1 cellular context compared by ENCODE assay signal in the genomic region with DNA sequence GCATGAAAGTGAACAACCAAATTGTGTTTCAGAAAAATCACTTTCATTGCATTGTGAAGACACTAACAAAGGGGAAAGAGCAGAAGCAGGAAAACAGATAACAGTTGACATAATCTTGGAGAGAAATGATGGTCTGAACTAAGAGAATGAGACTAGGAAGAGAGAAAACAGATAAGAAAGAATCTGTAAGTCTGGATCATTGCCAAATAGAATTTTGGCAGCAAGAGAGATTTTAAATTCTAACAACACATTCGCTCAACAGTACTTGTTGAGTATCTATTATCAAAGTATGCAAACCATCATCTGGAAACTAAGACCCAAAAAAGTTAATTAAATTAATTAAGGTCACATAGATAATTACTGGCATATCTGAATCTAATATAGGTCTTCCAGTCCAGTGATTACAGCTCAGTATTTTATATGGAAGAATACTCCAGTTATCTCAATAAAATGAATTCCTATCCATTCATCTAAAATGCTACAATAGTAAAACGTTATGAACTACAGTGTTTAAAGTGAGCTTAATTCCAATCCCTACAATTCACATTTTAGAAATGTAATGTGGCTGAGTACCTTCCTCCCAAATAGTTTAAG.
TF ChIP-seq lines count a peak whose summit lies in the region.

No MANE protein-coding gene starts in this region.

TF ChIP-seq in SK-N-SH treated with all-trans-retinoic acid at 6 μM for 48 hours, 23 proteins besides CTCF, POLR2A, EP300 and RAD21 (continued from another document):
- TF ChIP-seq, protein P1, sequence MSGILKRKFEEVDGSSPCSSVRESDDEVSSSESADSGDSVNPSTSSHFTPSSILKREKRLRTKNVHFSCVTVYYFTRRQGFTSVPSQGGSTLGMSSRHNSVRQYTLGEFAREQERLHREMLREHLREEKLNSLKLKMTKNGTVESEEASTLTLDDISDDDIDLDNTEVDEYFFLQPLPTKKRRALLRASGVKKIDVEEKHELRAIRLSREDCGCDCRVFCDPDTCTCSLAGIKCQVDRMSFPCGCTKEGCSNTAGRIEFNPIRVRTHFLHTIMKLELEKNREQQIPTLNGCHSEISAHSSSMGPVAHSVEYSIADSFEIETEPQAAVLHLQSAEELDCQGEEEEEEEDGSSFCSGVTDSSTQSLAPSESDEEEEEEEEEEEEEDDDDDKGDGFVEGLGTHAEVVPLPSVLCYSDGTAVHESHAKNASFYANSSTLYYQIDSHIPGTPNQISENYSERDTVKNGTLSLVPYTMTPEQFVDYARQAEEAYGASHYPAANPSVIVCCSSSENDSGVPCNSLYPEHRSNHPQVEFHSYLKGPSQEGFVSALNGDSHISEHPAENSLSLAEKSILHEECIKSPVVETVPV (CRISPR knock-in tag; IDR thresholded peaks at IDR 0.05) = no peak; the same call in 1 of the 2 replicates
- TF ChIP-seq CSDC2 (CRISPR knock-in tag; IDR thresholded peaks at IDR 0.05) (no peak), ZNF565 (CRISPR knock-in tag; conservative IDR thresholded peaks at IDR 0.05; ENCODE audit: low read depth) (no peak), PPARA (CRISPR knock-in tag; IDR thresholded peaks at IDR 0.05; ENCODE audit: borderline replicate concordance) (no peak), ZNF70 (CRISPR knock-in tag; IDR thresholded peaks at IDR 0.05) (no peak), TOX (CRISPR knock-in tag; IDR thresholded peaks at IDR 0.05; ENCODE audit: borderline replicate concordance) (no peak), ZC3H10 (CRISPR knock-in tag; IDR thresholded peaks at IDR 0.05) (no peak), ESRRG (CRISPR knock-in tag; IDR thresholded peaks at IDR 0.05) (no peak), GLIS3 (CRISPR knock-in tag; IDR thresholded peaks at IDR 0.05) (no peak), RARB (CRISPR knock-in tag; IDR thresholded peaks at IDR 0.05) (no peak), ISL1 (CRISPR knock-in tag; IDR thresholded peaks at IDR 0.05) (peak; percentile 81), OSR1 (CRISPR knock-in tag; IDR thresholded peaks at IDR 0.05) (no peak), SNAI2 (CRISPR knock-in tag; IDR thresholded peaks at IDR 0.05) (peak; percentile 60; the same call in 1 of the 2 replicates)
- TF ChIP-seq, protein P2, sequence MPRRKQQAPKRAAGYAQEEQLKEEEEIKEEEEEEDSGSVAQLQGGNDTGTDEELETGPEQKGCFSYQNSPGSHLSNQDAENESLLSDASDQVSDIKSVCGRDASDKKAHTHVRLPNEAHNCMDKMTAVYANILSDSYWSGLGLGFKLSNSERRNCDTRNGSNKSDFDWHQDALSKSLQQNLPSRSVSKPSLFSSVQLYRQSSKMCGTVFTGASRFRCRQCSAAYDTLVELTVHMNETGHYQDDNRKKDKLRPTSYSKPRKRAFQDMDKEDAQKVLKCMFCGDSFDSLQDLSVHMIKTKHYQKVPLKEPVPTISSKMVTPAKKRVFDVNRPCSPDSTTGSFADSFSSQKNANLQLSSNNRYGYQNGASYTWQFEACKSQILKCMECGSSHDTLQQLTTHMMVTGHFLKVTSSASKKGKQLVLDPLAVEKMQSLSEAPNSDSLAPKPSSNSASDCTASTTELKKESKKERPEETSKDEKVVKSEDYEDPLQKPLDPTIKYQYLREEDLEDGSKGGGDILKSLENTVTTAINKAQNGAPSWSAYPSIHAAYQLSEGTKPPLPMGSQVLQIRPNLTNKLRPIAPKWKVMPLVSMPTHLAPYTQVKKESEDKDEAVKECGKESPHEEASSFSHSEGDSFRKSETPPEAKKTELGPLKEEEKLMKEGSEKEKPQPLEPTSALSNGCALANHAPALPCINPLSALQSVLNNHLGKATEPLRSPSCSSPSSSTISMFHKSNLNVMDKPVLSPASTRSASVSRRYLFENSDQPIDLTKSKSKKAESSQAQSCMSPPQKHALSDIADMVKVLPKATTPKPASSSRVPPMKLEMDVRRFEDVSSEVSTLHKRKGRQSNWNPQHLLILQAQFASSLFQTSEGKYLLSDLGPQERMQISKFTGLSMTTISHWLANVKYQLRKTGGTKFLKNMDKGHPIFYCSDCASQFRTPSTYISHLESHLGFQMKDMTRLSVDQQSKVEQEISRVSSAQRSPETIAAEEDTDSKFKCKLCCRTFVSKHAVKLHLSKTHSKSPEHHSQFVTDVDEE (CRISPR knock-in tag; IDR thresholded peaks at IDR 0.05) = peak; percentile 27; the same call in 1 of the 2 replicates
- TF ChIP-seq, protein P3, sequence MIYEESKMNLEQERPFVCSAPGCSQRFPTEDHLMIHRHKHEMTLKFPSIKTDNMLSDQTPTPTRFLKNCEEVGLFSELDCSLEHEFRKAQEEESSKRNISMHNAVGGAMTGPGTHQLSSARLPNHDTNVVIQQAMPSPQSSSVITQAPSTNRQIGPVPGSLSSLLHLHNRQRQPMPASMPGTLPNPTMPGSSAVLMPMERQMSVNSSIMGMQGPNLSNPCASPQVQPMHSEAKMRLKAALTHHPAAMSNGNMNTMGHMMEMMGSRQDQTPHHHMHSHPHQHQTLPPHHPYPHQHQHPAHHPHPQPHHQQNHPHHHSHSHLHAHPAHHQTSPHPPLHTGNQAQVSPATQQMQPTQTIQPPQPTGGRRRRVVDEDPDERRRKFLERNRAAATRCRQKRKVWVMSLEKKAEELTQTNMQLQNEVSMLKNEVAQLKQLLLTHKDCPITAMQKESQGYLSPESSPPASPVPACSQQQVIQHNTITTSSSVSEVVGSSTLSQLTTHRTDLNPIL (CRISPR knock-in tag; IDR thresholded peaks at IDR 0.05; ENCODE audit: low read depth) = no peak
- TF ChIP-seq, protein P4, sequence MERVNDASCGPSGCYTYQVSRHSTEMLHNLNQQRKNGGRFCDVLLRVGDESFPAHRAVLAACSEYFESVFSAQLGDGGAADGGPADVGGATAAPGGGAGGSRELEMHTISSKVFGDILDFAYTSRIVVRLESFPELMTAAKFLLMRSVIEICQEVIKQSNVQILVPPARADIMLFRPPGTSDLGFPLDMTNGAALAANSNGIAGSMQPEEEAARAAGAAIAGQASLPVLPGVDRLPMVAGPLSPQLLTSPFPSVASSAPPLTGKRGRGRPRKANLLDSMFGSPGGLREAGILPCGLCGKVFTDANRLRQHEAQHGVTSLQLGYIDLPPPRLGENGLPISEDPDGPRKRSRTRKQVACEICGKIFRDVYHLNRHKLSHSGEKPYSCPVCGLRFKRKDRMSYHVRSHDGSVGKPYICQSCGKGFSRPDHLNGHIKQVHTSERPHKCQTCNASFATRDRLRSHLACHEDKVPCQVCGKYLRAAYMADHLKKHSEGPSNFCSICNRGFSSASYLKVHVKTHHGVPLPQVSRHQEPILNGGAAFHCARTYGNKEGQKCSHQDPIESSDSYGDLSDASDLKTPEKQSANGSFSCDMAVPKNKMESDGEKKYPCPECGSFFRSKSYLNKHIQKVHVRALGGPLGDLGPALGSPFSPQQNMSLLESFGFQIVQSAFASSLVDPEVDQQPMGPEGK (CRISPR knock-in tag; IDR thresholded peaks at IDR 0.05; ENCODE audit: borderline replicate concordance) = no peak
